In the genomic region with DNA sequence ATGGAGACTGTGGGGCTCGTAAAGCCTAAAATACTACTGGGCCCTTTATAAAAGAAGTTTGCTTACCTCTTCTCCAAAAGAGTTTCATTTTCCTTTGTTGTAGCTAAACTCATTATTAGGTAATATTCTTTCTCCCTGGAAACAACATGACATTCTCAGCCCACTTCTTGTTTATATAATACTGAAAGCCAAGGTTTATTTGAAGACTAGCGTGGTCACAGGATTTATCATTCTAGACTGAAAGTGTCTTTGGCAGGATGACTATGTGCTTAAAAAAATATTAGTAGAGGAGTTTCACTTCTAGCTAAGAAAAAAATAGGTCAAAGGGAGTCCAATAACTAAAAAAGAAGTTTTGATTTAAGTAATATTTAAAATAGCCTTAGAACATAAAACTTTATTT, we compare ENCODE assay signal across 29 cellular contexts.
A peak's percentile ranks its signal among the peaks of the same experiment; 100 is the strongest.
DNase-seq lines count a peak whose midpoint lies in the region; ATAC-seq and TF ChIP-seq lines count a peak whose summit lies in the region.
"Had no signal": no experiment of that assay in that cellular context is flagged by ENCODE, and none has a peak within 500 bp of the region (broad histone marks: within the 10 kb centered on the region; RNA-seq: fewer than 3 reads in every experiment).

No MANE protein-coding gene starts in this region.

- H3K27ac ChIP-seq in breast epithelium, result no peak overlapping the region
- no peak overlapping the region for H3K27ac ChIP-seq in SU-DHL-6 (ENCODE audit: low read depth, low read length)
- H3K27ac ChIP-seq in fibroblast of lung (ENCODE audit: insufficient read depth, low read length), result no peak overlapping the region
- no peak overlapping the region for H3K27ac ChIP-seq in naive thymus-derived CD4-positive, alpha-beta T cell (ENCODE audit: low read depth, low read length)
- H3K27ac ChIP-seq: C4-2B, KMS-11, pancreas had no signal

- no peak for TF ChIP-seq POLR2A in breast epithelium (IDR thresholded peaks at IDR 0.05)

- no peaks in the 10 kb centered on the region for H3K27me3 ChIP-seq in breast epithelium
- H3K27me3 ChIP-seq in SU-DHL-6 (ENCODE audit: low read length), result no peaks in the 10 kb centered on the region
- H3K27me3 ChIP-seq in fibroblast of lung (ENCODE audit: control insufficient read depth, insufficient read depth, low read length), result no peaks in the 10 kb centered on the region
- no peaks in the 10 kb centered on the region for H3K27me3 ChIP-seq in naive thymus-derived CD4-positive, alpha-beta T cell (ENCODE audit: control insufficient read depth in 2 of 2, insufficient read depth in 2 of 2, low read length in 2 of 2)
- H3K27me3 ChIP-seq: pancreas had no signal

- intact Hi-C loops in MCF 10A (cut with micrococcal nuclease) (no loop called here), breast epithelium (cut with DNase I; ENCODE audit: low total_unique reads) (no loop called here)
- intact Hi-C loops in naive thymus-derived CD4-positive, alpha-beta T cell (cut with micrococcal nuclease), result no loop called here

- H3K27me3 Mint-ChIP-seq in MCF 10A (ENCODE audit: insufficient read depth, unreplicated experiment), result no peaks in the 10 kb centered on the region
- no peaks in the 10 kb centered on the region for H3K27me3 Mint-ChIP-seq in naive thymus-derived CD4-positive, alpha-beta T cell
- H3K27me3 Mint-ChIP-seq: activated CD4-positive, alpha-beta memory T cell treated with anti-CD3 and anti-CD28 coated beads, Interleukin-2, amount 10 ng/mL, durations not matched to agents 7 days and 5 days had no signal

- H3K4me1 Mint-ChIP-seq in MCF 10A (ENCODE audit: insufficient read depth, unreplicated experiment), result no peaks in the 10 kb centered on the region
- H3K4me1 Mint-ChIP-seq in naive thymus-derived CD4-positive, alpha-beta T cell, result no peaks in the 10 kb centered on the region
- H3K4me1 Mint-ChIP-seq: activated CD4-positive, alpha-beta memory T cell treated with anti-CD3 and anti-CD28 coated beads, Interleukin-2, amount 10 ng/mL, durations not matched to agents 7 days and 5 days; neural crest cell had no signal

- BruUV-seq in MCF 10A (replicated peaks; lab: Mats Ljungman, UMichigan), result no TSS peak

- no peak overlapping the region for H3K4me3 ChIP-seq in breast epithelium
- H3K4me3 ChIP-seq in SU-DHL-6 (ENCODE audit: insufficient read depth, low read length, poor library complexity, severe bottlenecking), result no peak overlapping the region
- H3K4me3 ChIP-seq in fibroblast of lung (replicated peaks in 1 of 4; ENCODE audit: control extremely low read depth in 1 of 4, insufficient read depth in 1 of 4, low read depth in 3 of 4, low read length in 4 of 4), result no peak overlapping the region
- H3K4me3 ChIP-seq in naive thymus-derived CD4-positive, alpha-beta T cell (ENCODE audit: low read length), result no peak overlapping the region
- H3K4me3 ChIP-seq: pancreas had no signal

- no peaks in the 10 kb centered on the region for H3K9me2 ChIP-seq in SU-DHL-6 (replicated peaks; ENCODE audit: insufficient read depth, low read length)

- no peaks in the 10 kb centered on the region for H3K9me3 Mint-ChIP-seq in MCF 10A (ENCODE audit: unreplicated experiment)
- peaks cover 0 to 21% (median 4%) of the 10 kb centered on the region in 11 donors for H3K9me3 Mint-ChIP-seq in naive thymus-derived CD4-positive, alpha-beta T cell
- H3K9me3 Mint-ChIP-seq: activated CD4-positive, alpha-beta memory T cell treated with anti-CD3 and anti-CD28 coated beads, Interleukin-2, amount 10 ng/mL, durations not matched to agents 7 days and 5 days; activated T-helper 1 cell treated with anti-CD3 and anti-CD28 coated beads, Interleukin-12 subunit alpha, Interleukin-12 subunit beta, Interleukin-2, Interleukin-4 antibody, amounts not matched to agents 30 ng/mL and 10 ng/mL and 1 ng/mL, durations not matched to agents 14 hours and 24 hours and 36 hours; neural crest cell had no signal

- H3K36me3 ChIP-seq in breast epithelium, result no peaks in the 10 kb centered on the region
- no peaks in the 10 kb centered on the region for H3K36me3 ChIP-seq in SU-DHL-6 (ENCODE audit: low read length)
- H3K36me3 ChIP-seq in fibroblast of lung (ENCODE audit: control insufficient read depth, insufficient read depth, low read length), result no peaks in the 10 kb centered on the region
- H3K36me3 ChIP-seq in naive thymus-derived CD4-positive, alpha-beta T cell (ENCODE audit: control insufficient read depth in 2 of 3, insufficient read depth in 3 of 3, low read length in 3 of 3), result no peaks in the 10 kb centered on the region
- H3K36me3 ChIP-seq: pancreas had no signal

- H3F3A ChIP-seq in SU-DHL-6 (ENCODE audit: insufficient read depth), result no peaks in the 10 kb centered on the region

- no peak for ATAC-seq in GM18870 (IDR thresholded peaks at IDR 0.05; ENCODE audit: unreplicated experiment)
- no peak for ATAC-seq in naive thymus-derived CD4-positive, alpha-beta T cell
- ATAC-seq: Panc1, pancreas had no signal

- H4K20me1 ChIP-seq in SU-DHL-6 (ENCODE audit: low read depth, low read length), result no peaks in the 10 kb centered on the region
- H4K20me1 ChIP-seq in fibroblast of lung (ENCODE audit: control insufficient read depth, extremely low read depth, insufficient read depth, low read length), result no peaks in the 10 kb centered on the region

- CTCF ChIA-PET in MCF 10A (lab: Yijun Ruan, JAX), result no interaction called here
- CTCF ChIA-PET in naive thymus-derived CD4-positive, alpha-beta T cell (lab: Charles Lee), result no interaction called here

- POLR2A ChIA-PET in MCF 10A (lab: Yijun Ruan, JAX), result interaction anchor here (1.0 kb wide), 1 partner anchor 25 kb away, joined by 3 read pairs; no protein-coding TSS in a partner anchor
- POLR2A ChIA-PET in naive thymus-derived CD4-positive, alpha-beta T cell (lab: Charles Lee), result no interaction called here

- H3K79me2 ChIP-seq in SU-DHL-6 (ENCODE audit: insufficient read depth, low read length), result no peaks in the 10 kb centered on the region
- no peaks in the 10 kb centered on the region for H3K79me2 ChIP-seq in fibroblast of lung (ENCODE audit: control insufficient read depth, insufficient read depth, low read length)

- DNase-seq in MCF 10A (ENCODE audit: unreplicated experiment), result peak; percentile 0
- DNase-seq in breast epithelium (ENCODE audit: low spot score in 2 of 2), result no peak
- DNase-seq in fibroblast of lung (ENCODE audit: low read depth in 2 of 2), result peak; percentile 70 to 77
- no peak for DNase-seq in hepatic stellate cell (ENCODE audit: low spot score)
- DNase-seq in naive thymus-derived CD4-positive, alpha-beta T cell, result no peak
- DNase-seq in GDM1 (lab: John Stamatoyannopoulos, UW), result no peak
- DNase-seq: activated CD4-positive, alpha-beta memory T cell treated with anti-CD3 and anti-CD28 coated beads, Interleukin-2, amount 10 ng/mL, durations not matched to agents 7 days and 5 days; activated CD4-positive, CD25-positive, alpha-beta regulatory T cell treated with anti-CD3 and anti-CD28 coated beads, Interleukin-2, amount 50 U/mL, for 72 hours; activated CD8-positive, alpha-beta memory T cell treated with anti-CD3 and anti-CD28 coated beads, Interleukin-2, amount 50 U/mL, for 4 hours; activated naive CD4-positive, alpha-beta T cell treated with Interleukin-2 at 50 U/mL for 16 hours; COR-L47; DMS53; H7; hippocampal formation; left cardiac atrium; NCI-H146; NCI-H510A; pancreas; Right ventricle myocardium superior; small intestine; stimulated activated naive CD4-positive, alpha-beta T cell treated with Interleukin-2 at 50 U/mL for 16 hours; T-helper 2 cell had no signal

- no peaks in the 10 kb centered on the region for H3K36me3 Mint-ChIP-seq in MCF 10A (ENCODE audit: insufficient read depth, unreplicated experiment)
- no peaks in the 10 kb centered on the region for H3K36me3 Mint-ChIP-seq in naive thymus-derived CD4-positive, alpha-beta T cell

- no peak overlapping the region for H3K27ac Mint-ChIP-seq in MCF 10A (ENCODE audit: low read depth, unreplicated experiment)
- H3K27ac Mint-ChIP-seq in naive thymus-derived CD4-positive, alpha-beta T cell, result no peak overlapping the region
- H3K27ac Mint-ChIP-seq: activated CD4-positive, alpha-beta memory T cell treated with anti-CD3 and anti-CD28 coated beads, Interleukin-2, amount 10 ng/mL, durations not matched to agents 7 days and 5 days; activated T-helper 1 cell treated with anti-CD3 and anti-CD28 coated beads, Interleukin-12 subunit alpha, Interleukin-12 subunit beta, Interleukin-2, Interleukin-4 antibody, amounts not matched to agents 30 ng/mL and 10 ng/mL and 1 ng/mL, durations not matched to agents 14 hours and 24 hours and 36 hours had no signal

- peaks cover 0 to 8% of the 10 kb centered on the region in 2 donors for H3K9me3 ChIP-seq in breast epithelium
- no peaks in the 10 kb centered on the region for H3K9me3 ChIP-seq in SU-DHL-6 (ENCODE audit: insufficient read depth, low read length)
- H3K9me3 ChIP-seq in fibroblast of lung (ENCODE audit: control insufficient read depth, insufficient read depth, low read depth, low read length), result no peaks in the 10 kb centered on the region
- H3K9me3 ChIP-seq in naive thymus-derived CD4-positive, alpha-beta T cell (ENCODE audit: control insufficient read depth in 2 of 3, low read length in 3 of 3), result no peaks in the 10 kb centered on the region
- H3K9me3 ChIP-seq: pancreas had no signal

- peak overlapping the region; percentile 41 for H2AFZ ChIP-seq in SU-DHL-6 (ENCODE audit: low read depth, low read length, severe bottlenecking)
- no peak overlapping the region for H2AFZ ChIP-seq in fibroblast of lung (ENCODE audit: low read length)

- no peak overlapping the region for H3K4me3 Mint-ChIP-seq in MCF 10A (ENCODE audit: unreplicated experiment)
- no peak overlapping the region for H3K4me3 Mint-ChIP-seq in naive thymus-derived CD4-positive, alpha-beta T cell
- H3K4me3 Mint-ChIP-seq: activated CD4-positive, alpha-beta memory T cell treated with anti-CD3 and anti-CD28 coated beads, Interleukin-2, amount 10 ng/mL, durations not matched to agents 7 days and 5 days; activated T-helper 1 cell treated with anti-CD3 and anti-CD28 coated beads, Interleukin-12 subunit alpha, Interleukin-12 subunit beta, Interleukin-2, Interleukin-4 antibody, amounts not matched to agents 30 ng/mL and 10 ng/mL and 1 ng/mL, durations not matched to agents 14 hours and 24 hours and 36 hours; neural crest cell had no signal

- H3K4me1 ChIP-seq in breast epithelium (no peaks in the 10 kb centered on the region), fibroblast of lung (ENCODE audit: control insufficient read depth, extremely low read depth, insufficient read depth, low read length) (no peaks in the 10 kb centered on the region)
- no peaks in the 10 kb centered on the region for H3K4me1 ChIP-seq in naive thymus-derived CD4-positive, alpha-beta T cell (ENCODE audit: control insufficient read depth in 2 of 2, insufficient read depth in 2 of 2, low read length in 2 of 2)
- H3K4me1 ChIP-seq: pancreas had no signal

- H3K4me2 ChIP-seq in SU-DHL-6 (ENCODE audit: low read depth, low read length, poor library complexity, severe bottlenecking), result no peak overlapping the region
- no peak overlapping the region for H3K4me2 ChIP-seq in fibroblast of lung (ENCODE audit: extremely low read depth, insufficient read depth, low read length)
- H3K4me2 ChIP-seq: KMS-11 had no signal

- TF ChIP-seq CTCF in MCF 10A (IDR thresholded peaks at IDR 0.05; ENCODE audit: unreplicated experiment), result no peak
- no peak for TF ChIP-seq CTCF in breast epithelium (IDR thresholded peaks at IDR 0.05)
- TF ChIP-seq CTCF in SU-DHL-6 (IDR thresholded peaks at IDR 0.05; ENCODE audit: insufficient read depth, low read length, poor library complexity, severe bottlenecking), result no peak
- TF ChIP-seq CTCF in fibroblast of lung (conservative IDR thresholded peaks at IDR 0.05 in 1 of 2, IDR thresholded peaks at IDR 0.05 in 1 of 2; ENCODE audit: low read depth in 1 of 2, low read length in 2 of 2), result no peak

- H3K9ac ChIP-seq in SU-DHL-6 (ENCODE audit: low read length), result no peak overlapping the region
- H3K9ac ChIP-seq in fibroblast of lung (ENCODE audit: insufficient read depth, low read length), result no peak overlapping the region
- H3K9ac ChIP-seq: KMS-11 had no signal

Comparison
In these comparisons a context has a peak if more than half of its experiments do, and no peak if none do; other contexts are left out.
1. DNase-seq: peak in MCF 10A (single experiment) and fibroblast of lung (2 of 2); none in breast epithelium (0 of 2), hepatic stellate cell (single experiment), naive thymus-derived CD4-positive, alpha-beta T cell (0 of 9) and GDM1 (single experiment).